8 cellular contexts compared by ENCODE assay signal in the genomic region with DNA sequence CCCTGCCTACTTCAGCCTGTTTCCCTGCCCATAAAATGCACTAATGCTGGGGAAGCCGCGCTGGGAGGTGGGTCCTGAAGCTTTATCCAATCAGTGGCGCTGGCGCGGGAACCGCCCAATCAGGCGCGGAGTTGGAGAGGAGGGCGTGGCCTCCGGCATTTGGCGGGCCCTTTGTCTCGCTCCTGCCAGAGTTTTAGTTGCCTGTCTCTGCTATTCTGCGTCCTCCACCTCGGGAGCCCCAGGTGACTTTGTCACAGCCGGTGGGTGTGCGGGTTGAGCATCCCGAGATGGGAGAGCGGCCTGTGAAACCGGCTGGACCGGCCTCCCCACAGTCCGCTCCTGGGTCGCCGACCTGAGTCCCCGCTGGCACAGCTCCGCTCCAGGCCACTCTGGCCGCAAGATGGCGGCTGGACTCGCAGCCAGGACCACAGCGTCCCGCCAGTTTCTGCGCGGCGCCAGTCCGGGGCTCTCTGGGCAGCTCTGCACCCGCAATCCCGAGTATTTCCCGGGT. TPM values are rescaled to one million over a fixed set of nuclear protein-coding genes. Genes with fewer than 3 reads are reported as not detected.
DNase-seq lines count a peak whose midpoint lies in the region; ATAC-seq and TF ChIP-seq lines count a peak whose summit lies in the region.

No MANE protein-coding gene starts in this region.

- H3K27me3 Mint-ChIP-seq in CD8-positive, alpha-beta memory T cell: peaks cover 18 to 23% of the 10 kb centered on the region in 2 donors
- no peaks in the 10 kb centered on the region for H3K27me3 Mint-ChIP-seq in Calu3 (ENCODE audit: unreplicated experiment)

- H3K4me3 Mint-ChIP-seq in CD8-positive, alpha-beta memory T cell: peak overlapping the region in 5 of 7 donors; percentile 40 to 79 (median 51)
- H3K4me3 Mint-ChIP-seq in Calu3 (ENCODE audit: low read depth, unreplicated experiment): no peak overlapping the region

- H3K27me3 ChIP-seq in CD8-positive, alpha-beta memory T cell (ENCODE audit: insufficient read depth, low read length, poor library complexity, severe bottlenecking): no peaks in the 10 kb centered on the region
- no peaks in the 10 kb centered on the region for H3K27me3 ChIP-seq in mucosa of rectum (ENCODE audit: control insufficient read depth in 2 of 2, insufficient read depth in 2 of 2, low read length in 2 of 2)

- H3K9me3 ChIP-seq in CD8-positive, alpha-beta memory T cell (ENCODE audit: low read length): no peaks in the 10 kb centered on the region
- H3K9me3 ChIP-seq in KOPT-K1 (ENCODE audit: insufficient read depth, low read length, poor library complexity, severe bottlenecking) (peaks cover 14% of the 10 kb centered on the region), mucosa of rectum (ENCODE audit: control insufficient read depth in 2 of 2, low read length in 2 of 2) (no peaks in the 10 kb centered on the region)

- TF ChIP-seq CTCF in Calu3 (IDR thresholded peaks at IDR 0.05; ENCODE audit: unreplicated experiment): no peak

- CTCF ChIA-PET in CD8-positive, alpha-beta memory T cell (lab: Charles Lee): no interaction called here
- CTCF ChIA-PET in Calu3 (lab: Charles Lee): no interaction called here

- TF ChIP-seq POLR2A in erythroblast (IDR thresholded peaks at IDR 0.05; ENCODE audit: low read length): peak; percentile 43

- no peaks in the 10 kb centered on the region for H3K36me3 ChIP-seq in CD8-positive, alpha-beta memory T cell (ENCODE audit: insufficient read depth, low read length)
- H3K36me3 ChIP-seq in KOPT-K1 (ENCODE audit: insufficient read depth, low read length): no peaks in the 10 kb centered on the region
- H3K36me3 ChIP-seq in mucosa of rectum (ENCODE audit: control insufficient read depth in 2 of 2, insufficient read depth in 2 of 2, low read length in 2 of 2): no peaks in the 10 kb centered on the region

- H3K9me3 Mint-ChIP-seq in CD8-positive, alpha-beta memory T cell: peaks cover 0 to 2% (median 0%) of the 10 kb centered on the region in 5 donors
- H3K9me3 Mint-ChIP-seq in Calu3 (ENCODE audit: low read depth, unreplicated experiment): peaks cover 2% of the 10 kb centered on the region

- POLR2A ChIA-PET in CD8-positive, alpha-beta memory T cell (lab: Charles Lee): no interaction called here

- H3K27ac Mint-ChIP-seq in CD8-positive, alpha-beta memory T cell: no peak overlapping the region
- no peak overlapping the region for H3K27ac Mint-ChIP-seq in Calu3 (ENCODE audit: unreplicated experiment)

- peak overlapping the region; percentile 43 for H3K4me3 ChIP-seq in CD8-positive, alpha-beta memory T cell (ENCODE audit: low read length)
- H3K4me3 ChIP-seq in mucosa of rectum (ENCODE audit: low read length in 2 of 2): peak overlapping the region; percentile 39 to 62

- H3K27ac ChIP-seq in CD8-positive, alpha-beta memory T cell (ENCODE audit: low read depth, low read length): no peak overlapping the region
- H3K27ac ChIP-seq in KOPT-K1 (ENCODE audit: low read depth, low read length, poor library complexity, severe bottlenecking) (peak overlapping the region; percentile 80), mucosa of rectum (ENCODE audit: low read depth in 2 of 2, low read length in 2 of 2) (no peak overlapping the region)

- intact Hi-C loops in Calu3 (cut with micrococcal nuclease; ENCODE audit: unreplicated experiment): no loop called here

- H3K4me1 Mint-ChIP-seq in CD8-positive, alpha-beta memory T cell: peaks cover 0 to 7% (median 2%) of the 10 kb centered on the region in 3 donors
- no peaks in the 10 kb centered on the region for H3K4me1 Mint-ChIP-seq in Calu3 (ENCODE audit: low read depth, unreplicated experiment)

- BruUV-seq in Calu3 (replicated peaks; lab: Mats Ljungman, UMichigan): no TSS peak

- peaks cover 0 to 4% (median 0%) of the 10 kb centered on the region in 3 donors for H3K36me3 Mint-ChIP-seq in CD8-positive, alpha-beta memory T cell
- H3K36me3 Mint-ChIP-seq in Calu3 (ENCODE audit: insufficient read depth, unreplicated experiment): no peaks in the 10 kb centered on the region

- H3K4me1 ChIP-seq in CD8-positive, alpha-beta memory T cell (ENCODE audit: insufficient read depth, low read length): no peaks in the 10 kb centered on the region
- peaks cover 0 to 3% of the 10 kb centered on the region in 2 donors for H3K4me1 ChIP-seq in mucosa of rectum (ENCODE audit: control insufficient read depth in 2 of 2, insufficient read depth in 2 of 2, low read length in 2 of 2)

- peak; percentile 21 to 72 (median 58) for DNase-seq in CD8-positive, alpha-beta memory T cell
- DNase-seq in activated T-cell treated with anti-CD3 and anti-CD28 coated beads for 24 hours (ENCODE audit: low read depth) (peak; percentile 79), erythroblast (lab: John Stamatoyannopoulos, UW) (peak; percentile 12 to 16), Calu3 (no peak)
- peak; percentile 29 to 44 for DNase-seq in stimulated activated CD8-positive, alpha-beta memory T cell treated with anti-CD3 and anti-CD28 coated beads, Interleukin-15, amount 100 ng/mL, for 4 hours (ENCODE audit: low read depth in 2 of 2)

- ATAC-seq in GM21526 (IDR thresholded peaks at IDR 0.05; ENCODE audit: low FRiP score, unreplicated experiment): no peak

- H3K9ac ChIP-seq in mucosa of rectum (ENCODE audit: low read depth in 1 of 2, low read length in 2 of 2): no peak overlapping the region

RNA-seq across cellular contexts. Expression of a gene that starts 30.7 kb away (rescaled TPM):
- 1 to 10 TPM; 8.5 to 9.0 TPM for total RNA-seq in CD8-positive, alpha-beta memory T cell
- polyA plus RNA-seq in CD8-positive, alpha-beta memory T cell: 34.3 TPM
- total RNA-seq in Calu3 (2022): 3.7 and 5.6 TPM in 2 replicates
